ENCODE assay signal across 13 cellular contexts in the genomic region with DNA sequence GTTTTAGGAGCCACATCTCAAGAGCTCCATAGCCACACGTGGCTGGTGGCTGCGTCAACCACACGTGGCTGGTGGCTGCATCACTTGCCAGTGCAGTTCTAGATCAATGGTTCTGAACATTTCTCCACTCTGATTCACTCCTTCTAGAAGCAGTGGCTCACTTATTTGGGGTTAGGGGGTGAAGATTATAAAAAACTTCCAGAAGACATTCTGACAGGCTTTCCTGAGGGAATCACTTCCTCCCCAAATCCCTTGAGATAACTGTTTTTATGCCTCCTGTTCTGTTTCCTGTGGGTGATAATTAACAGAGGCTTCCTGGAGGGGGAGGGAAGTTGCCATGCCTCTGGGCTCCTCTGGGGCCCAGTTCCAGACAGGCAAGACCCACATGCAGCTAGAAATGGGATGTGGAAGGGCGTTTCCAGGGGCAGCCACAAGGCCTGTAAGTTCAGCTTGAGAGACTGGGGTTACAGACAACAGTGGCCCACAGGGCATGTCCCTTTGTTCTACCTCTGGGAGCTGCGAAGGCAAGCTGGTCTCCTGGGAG. TPM values are rescaled to one million over a fixed set of nuclear protein-coding genes. Genes with fewer than 3 reads are reported as not detected.
A peak's percentile ranks its signal among the peaks of the same experiment; 100 is the strongest.
DNase-seq lines count a peak whose midpoint lies in the region; ATAC-seq and TF ChIP-seq lines count a peak whose summit lies in the region.
"Had no signal": no experiment of that assay in that cellular context is flagged by ENCODE, and none has a peak within 500 bp of the region (broad histone marks: within the 10 kb centered on the region; RNA-seq: fewer than 3 reads in every experiment).

No MANE protein-coding gene starts in this region.

- TF ChIP-seq CTCF in BE2C (IDR thresholded peaks at IDR 0.05; ENCODE audit: low read depth, low read length) (peak; percentile 20), IMR-90 (conservative IDR thresholded peaks at IDR 0.05; ENCODE audit: low read depth, low read length) (no peak), choroid plexus epithelial cell (conservative IDR thresholded peaks at IDR 0.05; ENCODE audit: low read depth, low read length) (peak; percentile 12), right lobe of liver (IDR thresholded peaks at IDR 0.05) (no peak)

- H3K27ac ChIP-seq in IMR-90 (ENCODE audit: insufficient read depth, low read length) (no peak overlapping the region), right lobe of liver (no peak overlapping the region)
- H3K27ac ChIP-seq: ovary had no signal

- POLR2A ChIA-PET in IMR-90 (lab: Charles Lee; ENCODE audit: unreplicated experiment) = no interaction called here

- H3K27me3 ChIP-seq in BE2C (no peaks in the 10 kb centered on the region), IMR-90 (ENCODE audit: control insufficient read depth, insufficient read depth, low read length) (no peaks in the 10 kb centered on the region), right lobe of liver (no peaks in the 10 kb centered on the region)
- H3K27me3 ChIP-seq: ovary had no signal

- H2AK5ac ChIP-seq in IMR-90 (ENCODE audit: low read depth, low read length) = no peak overlapping the region

- in situ Hi-C loops in IMR-90 (cut with MboI; ENCODE audit: low sequenced_read_pairs) = no loop called here

- H2BK5ac ChIP-seq in IMR-90 (ENCODE audit: low read depth, low read length, poor library complexity, severe bottlenecking) = no peak overlapping the region

- DNase-seq in BE2C (peak; percentile 56), IMR-90 (no peak), choroid plexus epithelial cell (ENCODE audit: low read depth) (no peak), right lobe of liver (no peak), NCI-H1105 (lab: John Stamatoyannopoulos, UW) (no peak), 8988T (no peak), NCI-H526 (lab: John Stamatoyannopoulos, UW) (no peak)
- DNase-seq: activated CD8-positive, alpha-beta memory T cell treated with anti-CD3 and anti-CD28 coated beads, Interleukin-2, amount 10 ng/mL, durations not matched to agents 7 days and 5 days; central memory CD4-positive, alpha-beta T cell; hippocampal formation; NCI-H187 treated with DMSO at 0.1 percent for 48 hours; ovary had no signal

- H3K9me3 ChIP-seq in BE2C (no peaks in the 10 kb centered on the region), IMR-90 (ENCODE audit: control insufficient read depth, insufficient read depth, low read length) (no peaks in the 10 kb centered on the region), right lobe of liver (no peaks in the 10 kb centered on the region)
- H3K9me3 ChIP-seq: ovary had no signal

- H2BK20ac ChIP-seq in IMR-90 (ENCODE audit: low read depth, low read length) = no peak overlapping the region

- no peak overlapping the region for H2BK15ac ChIP-seq in IMR-90 (ENCODE audit: low read depth, low read length)

- H3K36me3 ChIP-seq in BE2C = peaks cover 5% of the 10 kb centered on the region
- H3K36me3 ChIP-seq in IMR-90 (ENCODE audit: control insufficient read depth, insufficient read depth, low read length) = peaks cover 26% of the 10 kb centered on the region
- no peaks in the 10 kb centered on the region for H3K36me3 ChIP-seq in right lobe of liver
- H3K36me3 ChIP-seq: ovary had no signal

- no peak overlapping the region for H2AFZ ChIP-seq in IMR-90 (replicated peaks; ENCODE audit: low read length, poor library complexity)

- H4K91ac ChIP-seq in IMR-90 (ENCODE audit: insufficient read depth, low read depth, low read length) = no peak overlapping the region

- H2AK9ac ChIP-seq in IMR-90 (replicated peaks; ENCODE audit: low read depth, low read length, poor library complexity) = no peak overlapping the region

- TF ChIP-seq POLR2A in IMR-90 (IDR thresholded peaks at IDR 0.05; ENCODE audit: low read depth, low read length) (no peak), right lobe of liver (IDR thresholded peaks at IDR 0.05) (no peak)

- dilution Hi-C loops in IMR-90 (cut with HindIII; ENCODE audit: low sequenced_read_pairs, unreplicated experiment) = no loop called here

- H4K5ac ChIP-seq in IMR-90 (ENCODE audit: low read depth, low read length) = no peak overlapping the region

- H3K14ac ChIP-seq in IMR-90 (replicated peaks; ENCODE audit: low read depth, low read length) = no peak overlapping the region

- peaks cover 61% of the 10 kb centered on the region for H4K20me1 ChIP-seq in IMR-90 (ENCODE audit: insufficient read depth, low read length)

- peak overlapping the region; percentile 7; the same call in 1 of the 2 replicates for H3K23ac ChIP-seq in IMR-90 (ENCODE audit: low read depth, low read length)

- H3K18ac ChIP-seq in IMR-90 (ENCODE audit: low read depth, low read length) = no peak overlapping the region

- H3K4me1 ChIP-seq in BE2C = peaks cover 3% of the 10 kb centered on the region; the same call in 1 of the 2 replicates
- H3K4me1 ChIP-seq in IMR-90 (ENCODE audit: control insufficient read depth, insufficient read depth, low read length) = peaks cover 8% of the 10 kb centered on the region
- H3K4me1 ChIP-seq in right lobe of liver = no peaks in the 10 kb centered on the region

- H4K8ac ChIP-seq in IMR-90 (ENCODE audit: low read depth in 2 of 2, low read length in 2 of 2) = no peak overlapping the region

- peaks cover 29% of the 10 kb centered on the region for H3K9me1 ChIP-seq in IMR-90 (ENCODE audit: insufficient read depth, low read length)

- intact Hi-C loops in IMR-90 (cut with micrococcal nuclease) (no loop called here), right lobe of liver (cut with DNase I) (no loop called here)

- WGBS in IMR-90 (ENCODE audit: extremely low coverage in 2 of 2, insufficient read length in 1 of 2), 2 experiments = no CpG with 5 or more reads among the region's 5 CpGs
- 30% methylated on average over 3 of the region's 5 CpGs for WGBS in right lobe of liver (ENCODE audit: insufficient coverage, low coverage, low lambda C conversion rate, missing lambda C conversion rate)

- BruUV-seq in IMR-90 (replicated peaks; lab: Mats Ljungman, UMichigan) = no TSS peak

- no peak overlapping the region for H3K4me2 ChIP-seq in IMR-90 (ENCODE audit: low read depth, low read length)

- H3K4ac ChIP-seq in IMR-90 (ENCODE audit: low read depth, low read length) = no peak overlapping the region

- H3K9ac ChIP-seq in IMR-90 (ENCODE audit: low read depth, low read length) = no peak overlapping the region

- H3K4me3 ChIP-seq in BE2C (ENCODE audit: low read depth, low read length) = no peak overlapping the region
- no peak overlapping the region for H3K4me3 ChIP-seq in IMR-90 (ENCODE audit: insufficient read depth, low read depth, low read length)
- H3K4me3 ChIP-seq in choroid plexus epithelial cell (ENCODE audit: low read depth, low read length) = no peak overlapping the region
- no peak overlapping the region for H3K4me3 ChIP-seq in right lobe of liver
- H3K4me3 ChIP-seq: ovary had no signal

- no peak overlapping the region for H2BK120ac ChIP-seq in IMR-90 (ENCODE audit: low read depth, low read length)

- no peak for TF ChIP-seq RAD21 in IMR-90 (IDR thresholded peaks at IDR 0.05; ENCODE audit: low read length)

- CTCF ChIA-PET in IMR-90 (lab: Yijun Ruan, JAX) = no interaction called here

- ATAC-seq in IMR-90 (ENCODE audit: low read depth) = peak; percentile 19; the same call in 1 of the 2 replicates
- peak; percentile 52 to 71 (median 63) for ATAC-seq in right lobe of liver
- no peak for ATAC-seq in GM21717 (IDR thresholded peaks at IDR 0.05; ENCODE audit: unreplicated experiment)
- ATAC-seq: activated CD8-positive, alpha-beta memory T cell treated with anti-CD3 and anti-CD28 coated beads, Interleukin-2, amount 10 ng/mL, durations not matched to agents 7 days and 5 days had no signal

- no peak overlapping the region for H3K56ac ChIP-seq in IMR-90 (ENCODE audit: extremely low read depth, insufficient read depth, low read length)

- peaks cover 50 to 73% of the 10 kb centered on the region in 2 experiments for H3K79me1 ChIP-seq in IMR-90 (ENCODE audit: low read depth in 1 of 2, low read length in 2 of 2)

TF ChIP-seq in IMR-90, 13 proteins besides CTCF, POLR2A, EP300 and RAD21 (continues in another document):
- no peak for TF ChIP-seq RFX5 (IDR thresholded peaks at IDR 0.05; ENCODE audit: low read depth, low read length)
- no peak for TF ChIP-seq SMC3 (IDR thresholded peaks at IDR 0.05; ENCODE audit: low read depth, low read length)
- TF ChIP-seq MAZ (IDR thresholded peaks at IDR 0.05; ENCODE audit: borderline replicate concordance, low read depth, low read length) = no peak
- TF ChIP-seq RCOR1 (IDR thresholded peaks at IDR 0.05; ENCODE audit: insufficient replicate concordance, low read length) = no peak
- no peak for TF ChIP-seq CEBPB (IDR thresholded peaks at IDR 0.05; ENCODE audit: low read depth, low read length)
- TF ChIP-seq CHD1 (IDR thresholded peaks at IDR 0.05; ENCODE audit: low read depth, low read length) = no peak
- TF ChIP-seq MXI1 (IDR thresholded peaks at IDR 0.05; ENCODE audit: borderline replicate concordance, low read depth, low read length) = no peak
- TF ChIP-seq MAFK (IDR thresholded peaks at IDR 0.05; ENCODE audit: low read depth, low read length) = no peak
- TF ChIP-seq, protein P1, sequence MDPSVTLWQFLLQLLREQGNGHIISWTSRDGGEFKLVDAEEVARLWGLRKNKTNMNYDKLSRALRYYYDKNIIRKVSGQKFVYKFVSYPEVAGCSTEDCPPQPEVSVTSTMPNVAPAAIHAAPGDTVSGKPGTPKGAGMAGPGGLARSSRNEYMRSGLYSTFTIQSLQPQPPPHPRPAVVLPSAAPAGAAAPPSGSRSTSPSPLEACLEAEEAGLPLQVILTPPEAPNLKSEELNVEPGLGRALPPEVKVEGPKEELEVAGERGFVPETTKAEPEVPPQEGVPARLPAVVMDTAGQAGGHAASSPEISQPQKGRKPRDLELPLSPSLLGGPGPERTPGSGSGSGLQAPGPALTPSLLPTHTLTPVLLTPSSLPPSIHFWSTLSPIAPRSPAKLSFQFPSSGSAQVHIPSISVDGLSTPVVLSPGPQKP (IDR thresholded peaks at IDR 0.05; ENCODE audit: borderline replicate concordance, low read depth, low read length) = no peak
- no peak for TF ChIP-seq BHLHE40 (IDR thresholded peaks at IDR 0.05; ENCODE audit: low read depth, low read length)
- TF ChIP-seq NFE2L2 (IDR thresholded peaks at IDR 0.05; ENCODE audit: low read depth, low read length) = no peak

RNA-seq across cellular contexts. Expression of gene HEG1, which starts 23.6 kb away (rescaled TPM):
- 7.1 TPM for polyA plus RNA-seq in BE2C (2012; ENCODE audit: insufficient read depth, insufficient read length, low read depth)
- total RNA-seq in IMR-90 (2012; rRNA removed) (23.9 and 25.6 TPM in 2 replicates), right lobe of liver (10 to 100 TPM in 3 of 6 experiments, 1 to 10 TPM in 3; 3.5 to 14.9 (median 10.8) TPM)
- polyA plus RNA-seq in IMR-90 (2012; rRNA removed) = 36.3 and 43.4 TPM in 2 replicates
- polyA plus RNA-seq in IMR-90 (2012; cell fraction: cytosol; rRNA removed) = 26.1 and 37.9 TPM in 2 replicates
- 30.7 and 53.5 TPM in 2 replicates for polyA plus RNA-seq in IMR-90 (2012; cell fraction: nucleus; rRNA removed; ENCODE audit: low replicate concordance)

Comparison
In these comparisons a context has a peak if more than half of its experiments do, and no peak if none do; other contexts are left out.
1. CTCF ChIP-seq: peak in BE2C (single experiment) and choroid plexus epithelial cell (single experiment); none in IMR-90 (single experiment) and right lobe of liver (0 of 4).